ENCODE assay signal across 23 cellular contexts in the genomic region with DNA sequence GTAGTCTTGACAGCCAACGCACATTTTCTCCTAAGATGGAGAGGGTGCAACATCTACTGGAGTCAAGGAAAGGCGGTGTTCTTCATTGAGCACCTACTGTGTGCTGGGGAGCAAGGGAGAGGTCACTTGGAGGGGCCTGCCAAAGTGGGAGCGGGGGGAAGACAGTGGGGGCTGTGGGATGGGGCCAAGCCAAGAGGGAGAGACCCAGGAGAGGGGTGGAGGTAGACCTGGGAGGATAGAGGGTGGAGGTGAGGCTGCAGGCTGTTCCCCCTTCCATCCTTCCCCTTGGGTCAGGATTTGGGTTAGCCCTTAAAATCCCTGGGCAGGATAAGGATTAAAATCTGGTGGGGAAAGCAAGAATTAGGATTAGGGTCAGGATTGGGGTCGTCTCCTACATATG. TPM values are rescaled to one million over a fixed set of nuclear protein-coding genes. Genes with fewer than 3 reads are reported as not detected.
A peak's percentile ranks its signal among the peaks of the same experiment; 100 is the strongest.
DNase-seq lines count a peak whose midpoint lies in the region; ATAC-seq and TF ChIP-seq lines count a peak whose summit lies in the region.
"Had no signal": no experiment of that assay in that cellular context is flagged by ENCODE, and none has a peak within 500 bp of the region (broad histone marks: within the 10 kb centered on the region; RNA-seq: fewer than 3 reads in every experiment).

No MANE protein-coding gene starts in this region.

- intact Hi-C loops in posterior vena cava (cut with DNase I), result no loop called here

- H3K27ac Mint-ChIP-seq in GM23338 (no peak overlapping the region), glutamatergic neuron (ENCODE audit: unreplicated experiment) (no peak overlapping the region)

- peaks cover 2% of the 10 kb centered on the region; the same call in 1 of the 2 replicates for H4K20me1 ChIP-seq in GM23338 (replicated peaks; ENCODE audit: insufficient read depth)

- H3K4me1 Mint-ChIP-seq in GM23338 (peaks cover 44% of the 10 kb centered on the region), glutamatergic neuron (ENCODE audit: low read depth, unreplicated experiment) (no peaks in the 10 kb centered on the region)

- H3K79me2 ChIP-seq in GM23338 (replicated peaks; ENCODE audit: insufficient read depth), result peaks cover 11% of the 10 kb centered on the region

- no peak overlapping the region for H2AFZ ChIP-seq in GM23338

- no peak for ATAC-seq in GM23338
- ATAC-seq: Panc1 had no signal

- peaks cover 30% of the 10 kb centered on the region for H3K4me1 ChIP-seq in GM23338 (ENCODE audit: insufficient read depth)

- H3K4me3 ChIP-seq in GM23338, result no peak overlapping the region
- H3K4me3 ChIP-seq: HAP-1, MG63 had no signal

- H3K36me3 Mint-ChIP-seq in GM23338 (ENCODE audit: low read depth) (peaks cover 26% of the 10 kb centered on the region), glutamatergic neuron (ENCODE audit: unreplicated experiment) (no peaks in the 10 kb centered on the region)

- DNase-seq in activated effector memory CD4-positive, alpha-beta T cell treated with anti-CD3 and anti-CD28 coated beads, Interleukin-2, amount 50 U/mL, for 16 hours, result peak; percentile 50
- no peak for DNase-seq in activated effector memory CD4-positive, alpha-beta T cell treated with Interleukin-2 at 50 U/mL for 16 hours
- DNase-seq in GM23338 (ENCODE audit: low spot score) (no peak), glutamatergic neuron (no peak), posterior vena cava (ENCODE audit: low spot score) (peak; percentile 31), NCI-H2171 treated with DMSO at 0.1 percent for 48 hours (lab: John Stamatoyannopoulos, UW) (no peak)
- DNase-seq in activated CD4-positive, alpha-beta T cell treated with anti-CD3 and anti-CD28 coated beads, Interleukin-2, amount 50 U/mL, for 1 hour, result no peak
- DNase-seq in activated CD8-positive, alpha-beta memory T cell treated with anti-CD3 and anti-CD28 coated beads, Interleukin-2, amount 50 U/mL, for 48 hours, result no peak
- DNase-seq: 8988T, AML-193, C1 segment of cervical spinal cord, EL, GF-D8, MG63, NCI-H1048, NCI-H1436, NCI-H187 treated with DMSO at 0.1 percent for 48 hours, NCI-H345, NCI-H774, SIG-M5 had no signal

- H3K27ac ChIP-seq in GM23338 (ENCODE audit: low read depth), result no peak overlapping the region

- H3K27me3 ChIP-seq in GM23338 (ENCODE audit: insufficient read depth), result peaks cover 12% of the 10 kb centered on the region
- H3K27me3 ChIP-seq: MG63 had no signal

- H3K36me3 ChIP-seq in GM23338 (ENCODE audit: insufficient read depth), result no peaks in the 10 kb centered on the region
- H3K36me3 ChIP-seq: HAP-1, MG63 had no signal

- peaks cover 10% of the 10 kb centered on the region for H3F3A ChIP-seq in GM23338 (replicated peaks; ENCODE audit: low read depth)

- H3K9me2 ChIP-seq in GM23338 (ENCODE audit: insufficient read depth), result no peaks in the 10 kb centered on the region

- H3K9me3 Mint-ChIP-seq in GM23338 (peaks cover 28% of the 10 kb centered on the region), glutamatergic neuron (ENCODE audit: unreplicated experiment) (peaks cover 5% of the 10 kb centered on the region)

- TF ChIP-seq CTCF in GM23338 (conservative IDR thresholded peaks at IDR 0.05; ENCODE audit: low read depth in 2 of 2) (no peak), glutamatergic neuron (IDR thresholded peaks at IDR 0.05; ENCODE audit: partially characterized antibody, unreplicated experiment) (no peak)

- no peak overlapping the region for H3K4me2 ChIP-seq in GM23338

- H3K4me3 Mint-ChIP-seq in GM23338 (0 out of 3 replicates have a peak overlapping the region, but pooled peaks have one; percentile 12), glutamatergic neuron (ENCODE audit: unreplicated experiment) (peak overlapping the region; percentile 42)

- H3K27me3 Mint-ChIP-seq in GM23338 (ENCODE audit: insufficient read depth, low read depth, poor library complexity) (peaks cover 26% of the 10 kb centered on the region), glutamatergic neuron (ENCODE audit: unreplicated experiment) (peaks cover 20% of the 10 kb centered on the region)

TF ChIP-seq in GM23338, 12 proteins besides CTCF, POLR2A, EP300 and RAD21:
- TF ChIP-seq REST (IDR thresholded peaks at IDR 0.05; ENCODE audit: unreplicated experiment) (no peak), CREB1 (CRISPR knock-in tag; IDR thresholded peaks at IDR 0.05; ENCODE audit: low read depth) (no peak), NANOG (IDR thresholded peaks at IDR 0.05; ENCODE audit: borderline replicate concordance) (no peak), POLR2AphosphoS5 (IDR thresholded peaks at IDR 0.05; ENCODE audit: low read depth) (no peak), EZH2phosphoT487 (IDR thresholded peaks at IDR 0.05; ENCODE audit: unreplicated experiment) (no peak), STAT1 (IDR thresholded peaks at IDR 0.05; ENCODE audit: unreplicated experiment) (no peak), EZH2 (IDR thresholded peaks at IDR 0.05; ENCODE audit: low read depth, unreplicated experiment) (no peak)
- TF ChIP-seq, protein P1, sequence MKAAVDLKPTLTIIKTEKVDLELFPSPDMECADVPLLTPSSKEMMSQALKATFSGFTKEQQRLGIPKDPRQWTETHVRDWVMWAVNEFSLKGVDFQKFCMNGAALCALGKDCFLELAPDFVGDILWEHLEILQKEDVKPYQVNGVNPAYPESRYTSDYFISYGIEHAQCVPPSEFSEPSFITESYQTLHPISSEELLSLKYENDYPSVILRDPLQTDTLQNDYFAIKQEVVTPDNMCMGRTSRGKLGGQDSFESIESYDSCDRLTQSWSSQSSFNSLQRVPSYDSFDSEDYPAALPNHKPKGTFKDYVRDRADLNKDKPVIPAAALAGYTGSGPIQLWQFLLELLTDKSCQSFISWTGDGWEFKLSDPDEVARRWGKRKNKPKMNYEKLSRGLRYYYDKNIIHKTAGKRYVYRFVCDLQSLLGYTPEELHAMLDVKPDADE (IDR thresholded peaks at IDR 0.05), result no peak

RNA-seq across cellular contexts. Expression of gene PLPP2, which starts 1.7 kb away (rescaled TPM):
- 75.8 and 82.6 TPM in 2 replicates for total RNA-seq in GM23338 (2014; rRNA removed; shearing (Covaris generic))
- polyA plus RNA-seq in GM23338 (2016; fragmentation: Nextera tagmentation; extraction: Ambion mirVana), result 52.9 and 58.3 TPM in 2 replicates
- total RNA-seq in glutamatergic neuron (ENCODE audit: unreplicated experiment) (0.64 TPM), posterior vena cava (1 to 10 TPM in 1 of 2 donors, under 1 TPM in 1; 0.83 to 4.5 TPM)
- total RNA-seq: LHCN-M2 had no signal

RNA-seq across cellular contexts. Expression of gene MIER2, which starts 51.6 kb away (rescaled TPM):
- total RNA-seq in GM23338 (2014; rRNA removed; shearing (Covaris generic)), result 37.9 and 41.3 TPM in 2 replicates
- polyA plus RNA-seq in GM23338 (2016; fragmentation: Nextera tagmentation; extraction: Ambion mirVana), result 30.2 and 34.0 TPM in 2 replicates
- total RNA-seq in glutamatergic neuron (ENCODE audit: unreplicated experiment) (47.3 TPM), posterior vena cava (10 to 100 TPM; 18.8 to 25.3 TPM)

Comparison
In these comparisons a context has a peak if more than half of its experiments do, and no peak if none do; other contexts are left out.
1. DNase-seq: peak in activated effector memory CD4-positive, alpha-beta T cell treated with anti-CD3 and anti-CD28 coated beads, Interleukin-2, amount 50 U/mL, for 16 hours (single experiment) and posterior vena cava (single experiment); none in activated effector memory CD4-positive, alpha-beta T cell treated with Interleukin-2 at 50 U/mL for 16 hours (single experiment), GM23338 (single experiment), glutamatergic neuron (single experiment), activated CD4-positive, alpha-beta T cell treated with anti-CD3 and anti-CD28 coated beads, Interleukin-2, amount 50 U/mL, for 1 hour (single experiment), activated CD8-positive, alpha-beta memory T cell treated with anti-CD3 and anti-CD28 coated beads, Interleukin-2, amount 50 U/mL, for 48 hours (single experiment) and NCI-H2171 treated with DMSO at 0.1 percent for 48 hours (single experiment).
2. RNA of gene PLPP2, which starts 1.7 kb away (total RNA-seq): 75.8 to 82.6 TPM in GM23338; 0.83 to 4.5 TPM in posterior vena cava and 0.64 TPM in glutamatergic neuron (single experiment); every median in the first group is over 10 times any median in the second.